Comparison of ENCODE assay signal across 1 cellular context in genomic region chr2:119838179-119838578, GRCh38.
TF ChIP-seq lines count a peak whose summit lies in the region.

No MANE protein-coding gene starts in this region.

TF ChIP-seq in SK-N-SH, 30 proteins besides CTCF, POLR2A, EP300 and RAD21 (continued from another document):
- no peak for TF ChIP-seq REST (IDR thresholded peaks at IDR 0.05; ENCODE audit: low read depth, low read length)
